18 cellular contexts compared by ENCODE assay signal in the genomic region with DNA sequence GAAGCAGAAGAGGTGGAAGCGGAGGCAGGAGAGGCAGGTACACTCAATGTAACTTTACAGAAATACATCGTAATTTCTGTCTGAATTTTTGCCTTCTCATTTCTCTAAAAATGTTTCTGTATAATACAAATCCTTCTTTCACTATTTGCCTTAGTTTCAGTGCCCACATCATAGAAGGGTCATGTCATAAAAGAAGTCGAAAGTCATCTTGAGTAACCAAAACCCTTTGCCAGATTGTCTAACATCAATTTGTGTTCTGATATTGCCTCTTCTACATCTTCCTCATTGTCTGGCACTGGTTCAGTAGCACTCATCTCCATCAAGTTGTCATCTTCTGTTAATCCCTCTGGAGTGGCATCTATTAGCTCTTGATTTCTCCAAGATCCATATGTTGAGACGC.
"Had no signal": no experiment of that assay in that cellular context is flagged by ENCODE, and none has a peak within 500 bp of the region (broad histone marks: within the 10 kb centered on the region; RNA-seq: fewer than 3 reads in every experiment).

No MANE protein-coding gene starts in this region.

- H3K27me3 ChIP-seq: body of pancreas, colonic mucosa, esophagus muscularis mucosa, left lung, suprapubic skin had no signal

- H3K4me3 Mint-ChIP-seq: naive B cell had no signal

- DNase-seq: activated CD4-positive, alpha-beta T cell treated with anti-CD3 and anti-CD28 coated beads for 4 hours; activated gamma-delta T cell; body of pancreas; caudate nucleus; colonic mucosa; hypothalamus; kidney; left lung; naive B cell; stimulated activated CD4-positive, alpha-beta T cell treated with anti-CD3 and anti-CD28 coated beads, Interleukin-15, amount 100 ng/mL, for 24 hours; stimulated activated CD4-positive, alpha-beta T cell treated with anti-CD3 and anti-CD28 coated beads, Interleukin-4, amount 100 ng/mL, for 1 hour; stimulated activated naive CD4-positive, alpha-beta T cell treated with Interleukin-2 at 50 U/mL for 16 hours; T1000; trophoblast cell had no signal

- H3K36me3 Mint-ChIP-seq: naive B cell had no signal

- ATAC-seq: body of pancreas, left lung had no signal

- H3K4me1 ChIP-seq: body of pancreas, esophagus muscularis mucosa, suprapubic skin had no signal

- FAIRE-seq: kidney had no signal

- H3K27me3 Mint-ChIP-seq: naive B cell had no signal

- H3K36me3 ChIP-seq: colonic mucosa, esophagus muscularis mucosa, left lung, suprapubic skin had no signal

- H3K27ac ChIP-seq: body of pancreas, colonic mucosa, esophagus muscularis mucosa, left lung, SK-N-MC, suprapubic skin, VCaP had no signal

- H3K4me3 ChIP-seq: body of pancreas, colonic mucosa, esophagus muscularis mucosa, left lung, SK-N-MC, suprapubic skin had no signal

- H3K9me3 ChIP-seq: body of pancreas, colonic mucosa, esophagus muscularis mucosa, left lung, suprapubic skin had no signal
